ENCODE assay signal across 30 cellular contexts in genomic region chr1:12544357-12544756, GRCh38.
DNase-seq lines count a peak whose midpoint lies in the region; ATAC-seq and TF ChIP-seq lines count a peak whose summit lies in the region.
"Had no signal": no experiment of that assay in that cellular context is flagged by ENCODE, and none has a peak within 500 bp of the region (broad histone marks: within the 10 kb centered on the region; RNA-seq: fewer than 3 reads in every experiment).

No MANE protein-coding gene starts in this region.

- no peak overlapping the region for H3K4me3 ChIP-seq in Panc1 (ENCODE audit: low read depth in 2 of 2, low read length in 2 of 2)
- H3K4me3 ChIP-seq in iPS-18a (ENCODE audit: low read length): no peak overlapping the region
- no peak overlapping the region for H3K4me3 ChIP-seq in aorta (ENCODE audit: low read length in 2 of 2)
- H3K4me3 ChIP-seq: GM12878, HAP-1, Peyer's patch had no signal

- H3K36me3 Mint-ChIP-seq in nephron (ENCODE audit: low read depth) (no peaks in the 10 kb centered on the region), glutamatergic neuron (ENCODE audit: unreplicated experiment) (no peaks in the 10 kb centered on the region)
- H3K36me3 Mint-ChIP-seq: CD8-positive, alpha-beta T cell; IgD-negative memory B cell had no signal

- H3K9ac ChIP-seq in iPS-18a (ENCODE audit: low read length): peak overlapping the region; percentile 2

- POLR2A ChIA-PET in Panc1 (lab: Charles Lee): no interaction called here

- TF ChIP-seq CTCF in Panc1 (IDR thresholded peaks at IDR 0.05) (no peak), nephron (IDR thresholded peaks at IDR 0.05; ENCODE audit: unreplicated experiment in 3 of 3) (no peak), glutamatergic neuron (IDR thresholded peaks at IDR 0.05; ENCODE audit: partially characterized antibody, unreplicated experiment) (no peak)

- H3K4me3 Mint-ChIP-seq in nephron (peak overlapping the region in 1 of 3 experiments; percentile 8), glutamatergic neuron (ENCODE audit: unreplicated experiment) (no peak overlapping the region)
- H3K4me3 Mint-ChIP-seq: B cell; CD8-positive, alpha-beta T cell; HFFc6; IgD-negative memory B cell had no signal

- H3K27me3 ChIP-seq in Panc1 (ENCODE audit: control insufficient read depth, insufficient read depth, low read length): no peaks in the 10 kb centered on the region
- H3K27me3 ChIP-seq in iPS-18a (ENCODE audit: control insufficient read depth, insufficient read depth, low read length): no peaks in the 10 kb centered on the region
- H3K27me3 ChIP-seq in aorta (ENCODE audit: control insufficient read depth in 1 of 2, insufficient read depth in 2 of 2, low read length in 1 of 2): no peaks in the 10 kb centered on the region
- H3K27me3 ChIP-seq: Peyer's patch had no signal

- H3K4me1 Mint-ChIP-seq in nephron (peaks cover 55% of the 10 kb centered on the region), glutamatergic neuron (ENCODE audit: low read depth, unreplicated experiment) (peaks cover 11% of the 10 kb centered on the region)
- H3K4me1 Mint-ChIP-seq: B cell, IgD-negative memory B cell had no signal

- CTCF ChIA-PET in Panc1 (lab: Charles Lee): interaction anchor here (0.6 kb wide), 1 partner anchor 97 kb away, joined by 4 read pairs; no protein-coding TSS in a partner anchor

- H3K4me1 ChIP-seq in Panc1 (ENCODE audit: control insufficient read depth, insufficient read depth, low read length) (peaks cover 51% of the 10 kb centered on the region), iPS-18a (ENCODE audit: control insufficient read depth, low read depth, low read length) (peaks cover 16% of the 10 kb centered on the region), aorta (ENCODE audit: control insufficient read depth in 1 of 2, insufficient read depth in 2 of 2, low read length in 2 of 2) (peaks cover 0 to 2% of the 10 kb centered on the region in 2 donors)
- H3K4me1 ChIP-seq: HAP-1 had no signal

- H3K27ac ChIP-seq in Panc1 (ENCODE audit: low read length): peak overlapping the region; percentile 81
- no peak overlapping the region for H3K27ac ChIP-seq in iPS-18a (ENCODE audit: low read length)
- no peak overlapping the region for H3K27ac ChIP-seq in aorta (ENCODE audit: low read depth in 1 of 2, low read length in 2 of 2)
- H3K27ac ChIP-seq: C4-2B, Peyer's patch had no signal

- no peaks in the 10 kb centered on the region for H3K9me3 ChIP-seq in Panc1 (ENCODE audit: control insufficient read depth, insufficient read depth, low read depth, low read length)
- no peaks in the 10 kb centered on the region for H3K9me3 ChIP-seq in iPS-18a (ENCODE audit: control insufficient read depth, low read depth, low read length)
- H3K9me3 ChIP-seq in aorta (ENCODE audit: control insufficient read depth, low read length): no peaks in the 10 kb centered on the region
- H3K9me3 ChIP-seq: Caco-2, HAP-1, Peyer's patch had no signal

- no peaks in the 10 kb centered on the region for H3K27me3 Mint-ChIP-seq in nephron (ENCODE audit: low read depth)
- peaks cover 2% of the 10 kb centered on the region for H3K27me3 Mint-ChIP-seq in glutamatergic neuron (ENCODE audit: unreplicated experiment)

- no peak for ATAC-seq in Panc1
- no peak for ATAC-seq in aorta (ENCODE audit: low FRiP score)
- ATAC-seq in HG03135 (IDR thresholded peaks at IDR 0.05; ENCODE audit: unreplicated experiment): no peak
- ATAC-seq: CD8-positive, alpha-beta T cell; GM12878 had no signal

- no peaks in the 10 kb centered on the region for H3K36me3 ChIP-seq in Panc1 (ENCODE audit: control insufficient read depth, insufficient read depth, low read length)
- no peaks in the 10 kb centered on the region for H3K36me3 ChIP-seq in iPS-18a (ENCODE audit: control insufficient read depth, low read depth, low read length)
- H3K36me3 ChIP-seq in aorta (ENCODE audit: control insufficient read depth in 1 of 2, insufficient read depth in 2 of 2, low read length in 1 of 2): no peaks in the 10 kb centered on the region
- H3K36me3 ChIP-seq: HAP-1, Peyer's patch had no signal

- H3K27ac Mint-ChIP-seq in nephron (peak overlapping the region; percentile 59 to 96 (median 88)), glutamatergic neuron (ENCODE audit: unreplicated experiment) (no peak overlapping the region)
- H3K27ac Mint-ChIP-seq: B cell; CD8-positive, alpha-beta T cell; HFFc6 had no signal

- 88 to 94% methylated on average over 4 of the region's 4 CpGs for WGBS in aorta, 2 donors

- DNase-seq in Panc1 (ENCODE audit: low read depth, low spot score): no peak
- no peak for DNase-seq in aorta
- DNase-seq in glutamatergic neuron: no peak
- DNase-seq in OCI-M2 (lab: John Stamatoyannopoulos, UW; ENCODE audit: unreplicated experiment): no peak
- DNase-seq: Caco-2; CD8-positive, alpha-beta T cell; DMS 273 treated with DMSO at 0.1 percent for 48 hours; DMS79; EL; GDM1; GOT3; HFFc6; NCI-H1092; NCI-H1417 treated with DMSO at 0.1 percent for 48 hours; NCI-H1694 treated with DMSO at 0.1 percent for 48 hours; NCI-H2081; NCI-H2171; NCI-H226; NCI-H510A; NCI-H69; Peyer's patch; SHP77 treated with DMSO at 0.1 percent for 48 hours had no signal

- no peaks in the 10 kb centered on the region for H3K9me3 Mint-ChIP-seq in nephron
- H3K9me3 Mint-ChIP-seq in glutamatergic neuron (ENCODE audit: unreplicated experiment): peaks cover 2% of the 10 kb centered on the region
- H3K9me3 Mint-ChIP-seq: CD8-positive, alpha-beta T cell; IgD-negative memory B cell had no signal

- intact Hi-C loops in Panc1 (cut with micrococcal nuclease; ENCODE audit: unreplicated experiment): no loop called here
- intact Hi-C loops in aorta (cut with DNase I): loop anchor here (5.0 to 10.0 kb wide), 2 partner anchors 50 to 73 kb away; partner anchors contain the start of gene DHRS3 (in 2 of the 2)

- BruUV-seq in Panc1 (replicated peaks; lab: Mats Ljungman, UMichigan): no TSS peak

- in situ Hi-C loops in Panc1 (cut with HindIII; ENCODE audit: low pct_unique_long_range_greater_than_20kb, low sequenced_read_pairs): no loop called here
